In the genomic region with DNA sequence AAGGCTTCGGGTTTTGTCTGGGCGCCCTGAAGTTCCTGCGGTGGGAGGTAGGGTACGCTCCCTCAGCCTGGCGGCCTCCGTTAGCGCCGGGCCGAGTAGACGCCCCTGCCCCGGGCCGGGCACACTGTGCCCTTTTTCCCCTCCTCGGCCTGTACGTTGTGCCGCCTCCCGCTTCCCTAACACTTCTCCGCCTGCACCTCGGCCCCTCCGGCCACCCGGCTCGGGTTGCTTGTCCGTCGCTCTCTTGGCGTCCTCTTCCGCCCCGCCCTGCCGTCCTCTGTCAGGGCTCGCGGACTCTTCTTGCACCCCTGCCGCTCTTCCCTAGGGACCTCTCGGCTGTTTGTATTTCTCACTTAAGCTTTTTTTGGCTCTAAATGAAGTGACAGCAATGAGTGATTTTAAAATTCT, we compare ENCODE assay signal across 7 cellular contexts. TPM values are rescaled to one million over a fixed set of nuclear protein-coding genes. Genes with fewer than 3 reads are reported as not detected.
DNase-seq lines count a peak whose midpoint lies in the region; ATAC-seq and TF ChIP-seq lines count a peak whose summit lies in the region.

No MANE protein-coding gene starts in this region.

- H3K9ac ChIP-seq in ES-I3 (ENCODE audit: low read depth, low read length) (peak overlapping the region; percentile 99), NT2/D1 (ENCODE audit: insufficient read length, low read depth) (peak overlapping the region; percentile 92)

- ATAC-seq in GM19395 (IDR thresholded peaks at IDR 0.05; ENCODE audit: unreplicated experiment) (peak; percentile 41), HG03354 (IDR thresholded peaks at IDR 0.05; ENCODE audit: poor library complexity, severe bottlenecking, unreplicated experiment) (peak; percentile 50)

- H3K36me3 ChIP-seq in ES-I3 (ENCODE audit: insufficient read depth, low read length) (no peaks in the 10 kb centered on the region), NT2/D1 (ENCODE audit: insufficient read depth, insufficient read length, low read length) (no peaks in the 10 kb centered on the region), suprapubic skin (no peaks in the 10 kb centered on the region)

- DNase-seq in NT2/D1 (ENCODE audit: low read depth, low spot score) = peak; percentile 25
- DNase-seq in T47D (ENCODE audit: low read depth in 1 of 2, low spot score in 1 of 2) = peak; percentile 30 to 77
- peak; percentile 69 for DNase-seq in kidney tubule cell (ENCODE audit: low spot score)
- peak in 1 of 2 donors; percentile 66 for DNase-seq in suprapubic skin (ENCODE audit: low spot score in 2 of 2)

- in situ Hi-C loops in T47D (cut with HindIII; ENCODE audit: low pct_unique_long_range_greater_than_20kb, low sequenced_read_pairs) = no loop called here

- TF ChIP-seq EP300 in suprapubic skin (IDR thresholded peaks at IDR 0.05) = no peak

- TF ChIP-seq POLR2A in suprapubic skin (IDR thresholded peaks at IDR 0.05) = no peak

- TF ChIP-seq CTCF in suprapubic skin (IDR thresholded peaks at IDR 0.05) = no peak

- H3K4me1 ChIP-seq in ES-I3 (ENCODE audit: insufficient read depth, low read length) (0 out of 2 replicates have a peak, but pooled peaks cover 3% of the 10 kb centered on the region), NT2/D1 (ENCODE audit: insufficient read depth, insufficient read length) (no peaks in the 10 kb centered on the region), suprapubic skin (peaks cover 13% of the 10 kb centered on the region)

- peak overlapping the region; percentile 88 for H3K4me3 ChIP-seq in NT2/D1 (ENCODE audit: insufficient read length, low read depth)
- peak overlapping the region; percentile 68 for H3K4me3 ChIP-seq in suprapubic skin

- H3K9me3 ChIP-seq in ES-I3 (ENCODE audit: control insufficient read depth, insufficient read depth, low read length) = no peaks in the 10 kb centered on the region
- no peaks in the 10 kb centered on the region for H3K9me3 ChIP-seq in NT2/D1 (ENCODE audit: insufficient read depth, low read length)
- no peaks in the 10 kb centered on the region for H3K9me3 ChIP-seq in suprapubic skin

- peak overlapping the region; percentile 91 for H3K27ac ChIP-seq in suprapubic skin

- WGBS in suprapubic skin = under 1% methylated on average over 27 of the region's 31 CpGs

- H3K27me3 ChIP-seq in NT2/D1 (ENCODE audit: insufficient read depth, insufficient read length) = no peaks in the 10 kb centered on the region
- no peaks in the 10 kb centered on the region for H3K27me3 ChIP-seq in suprapubic skin

RNA-seq across cellular contexts. Expression of a gene that starts 0.4 kb away (rescaled TPM):
- total RNA-seq in suprapubic skin = 1 to 10 TPM; 2.5 to 4.9 (median 3.1) TPM

RNA-seq across cellular contexts. Expression of a gene that starts 25.3 kb away (rescaled TPM):
- 10 to 100 TPM in 3 of 4 donors, 1 to 10 TPM in 1; 8.1 to 14.0 (median 12.1) TPM for total RNA-seq in suprapubic skin

RNA-seq across cellular contexts. Expression of a gene that starts 29.6 kb away (rescaled TPM):
- total RNA-seq in suprapubic skin = 10 to 100 TPM; 13.4 to 27.6 (median 19.6) TPM
